Comparison of ENCODE assay signal across 13 cellular contexts in genomic region chr21:45509566-45510465, GRCh38. TPM values are rescaled to one million over a fixed set of nuclear protein-coding genes. Genes with fewer than 3 reads are reported as not detected.
DNase-seq lines count a peak whose midpoint lies in the region; ATAC-seq and TF ChIP-seq lines count a peak whose summit lies in the region.
"Had no signal": no experiment of that assay in that cellular context is flagged by ENCODE, and none has a peak within 500 bp of the region (broad histone marks: within the 10 kb centered on the region; RNA-seq: fewer than 3 reads in every experiment).

No MANE protein-coding gene starts in this region.

- H3K36me3 ChIP-seq in DND-41 (ENCODE audit: insufficient read depth, low read length) (peaks cover 25% of the 10 kb centered on the region), RWPE2 (ENCODE audit: low read depth) (no peaks in the 10 kb centered on the region), heart left ventricle (peaks cover 0 to 48% (median 12%) of the 10 kb centered on the region in 9 donors)

- H3K4me1 ChIP-seq in DND-41 (ENCODE audit: insufficient read depth, low read length) (no peaks in the 10 kb centered on the region), RWPE2 (ENCODE audit: insufficient read depth, poor library complexity, severe bottlenecking) (no peaks in the 10 kb centered on the region), heart left ventricle (no peaks in the 10 kb centered on the region)

- TF ChIP-seq CTCF in DND-41 (IDR thresholded peaks at IDR 0.05; ENCODE audit: borderline replicate concordance, extremely low read depth, low read length, poor library complexity, severe bottlenecking) (no peak), RWPE2 (IDR thresholded peaks at IDR 0.05; ENCODE audit: poor library complexity, severe bottlenecking) (no peak), heart left ventricle (IDR thresholded peaks at IDR 0.05) (no peak)

- H3K4me2 ChIP-seq in DND-41 (ENCODE audit: insufficient read depth, low read length) = no peak overlapping the region

- H3K27me3 ChIP-seq in DND-41 (ENCODE audit: insufficient read depth, low read length, poor library complexity) = no peaks in the 10 kb centered on the region
- no peaks in the 10 kb centered on the region for H3K27me3 ChIP-seq in RWPE2 (ENCODE audit: insufficient read depth, poor library complexity, severe bottlenecking)
- H3K27me3 ChIP-seq in heart left ventricle = no peaks in the 10 kb centered on the region

- H4K20me1 ChIP-seq in DND-41 (ENCODE audit: insufficient read depth, low read length) = peaks cover 31% of the 10 kb centered on the region

- H3K9me3 ChIP-seq in DND-41 (ENCODE audit: insufficient read depth, low read length, severe bottlenecking) = no peaks in the 10 kb centered on the region
- no peaks in the 10 kb centered on the region for H3K9me3 ChIP-seq in RWPE2 (ENCODE audit: severe bottlenecking)
- no peaks in the 10 kb centered on the region for H3K9me3 ChIP-seq in heart left ventricle

- H3K79me2 ChIP-seq in DND-41 (ENCODE audit: insufficient read depth, low read length) = no peaks in the 10 kb centered on the region

- intact Hi-C loops in heart left ventricle (cut with DNase I) = no loop called here
- intact Hi-C loops in posterior vena cava (cut with DNase I) = no loop called here

- DNase-seq in DND-41 = no peak
- peak; percentile 58 for DNase-seq in RWPE2 (ENCODE audit: low spot score)
- DNase-seq in heart left ventricle = peak in 3 of 5 donors; percentile 24 to 58 (median 25)
- DNase-seq in posterior vena cava (ENCODE audit: low spot score) = peak; percentile 83
- no peak for DNase-seq in NCI-H2107 treated with DMSO at 0.1 percent for 48 hours (lab: John Stamatoyannopoulos, UW; ENCODE audit: unreplicated experiment)
- DNase-seq in DMS79 treated with DMSO at 0.1 percent for 48 hours (lab: John Stamatoyannopoulos, UW) = no peak
- DNase-seq: GF-D8, Karpas-422, NCI-H1436 treated with DMSO at 0.1 percent for 48 hours had no signal

- WGBS in heart left ventricle, 4 donors = 92 to 94% (median 93%) methylated on average over 25 to 61 of the region's 61 CpGs

- no peak overlapping the region for H2AFZ ChIP-seq in DND-41 (ENCODE audit: low read depth, low read length)

- no peak for TF ChIP-seq POLR2A in heart left ventricle (IDR thresholded peaks at IDR 0.05)

- ATAC-seq in DND-41 (ENCODE audit: insufficient read depth, low read depth) (peak; percentile 17), RWPE2 (ENCODE audit: low read depth) (no peak), heart left ventricle (peak in 1 of 4 donors; percentile 4), HG02852 (IDR thresholded peaks at IDR 0.05; ENCODE audit: unreplicated experiment) (no peak), GM19455 (IDR thresholded peaks at IDR 0.05; ENCODE audit: unreplicated experiment) (no peak)
- ATAC-seq: activated T-helper 17 cell treated with anti-CD3 and anti-CD28 coated beads, Interleukin-2, amount 50 U/mL, for 72 hours had no signal

- H3K27ac ChIP-seq in DND-41 (ENCODE audit: low read length) = no peak overlapping the region
- H3K27ac ChIP-seq in RWPE2 (ENCODE audit: poor library complexity, severe bottlenecking) = no peak overlapping the region
- H3K27ac ChIP-seq in heart left ventricle = no peak overlapping the region
- H3K27ac ChIP-seq: SK-N-MC had no signal

- no peak overlapping the region for H3K9ac ChIP-seq in DND-41 (ENCODE audit: low read depth, low read length)

- no peak overlapping the region for H3K4me3 ChIP-seq in DND-41 (ENCODE audit: low read depth in 1 of 2, low read length in 2 of 2)
- H3K4me3 ChIP-seq in RWPE2 (ENCODE audit: severe bottlenecking) = no peak overlapping the region
- H3K4me3 ChIP-seq in heart left ventricle = no peak overlapping the region
- H3K4me3 ChIP-seq: SK-N-MC had no signal

RNA-seq across cellular contexts. Expression of gene SLC19A1, which starts 32.4 kb away (rescaled TPM):
- total RNA-seq in heart left ventricle (1 to 10 TPM; 2.4 to 7.0 (median 3.0) TPM), posterior vena cava (1 to 10 TPM; 4.5 to 6.5 TPM)
- polyA plus RNA-seq in heart left ventricle = 1 to 10 TPM; 3.5 to 4.3 TPM

Comparison
In these comparisons a context has a peak if more than half of its experiments do, and no peak if none do; other contexts are left out.
1. DNase-seq: peak in RWPE2 (single experiment), heart left ventricle (3 of 5) and posterior vena cava (single experiment); none in DND-41 (single experiment), NCI-H2107 treated with DMSO at 0.1 percent for 48 hours (single experiment) and DMS79 treated with DMSO at 0.1 percent for 48 hours (single experiment).